In genomic region chr11:125341676-125342075, GRCh38 we compare ENCODE assay signal across 19 cellular contexts.
A peak's percentile ranks its signal among the peaks of the same experiment; 100 is the strongest.
DNase-seq lines count a peak whose midpoint lies in the region; ATAC-seq and TF ChIP-seq lines count a peak whose summit lies in the region.
"Had no signal": no experiment of that assay in that cellular context is flagged by ENCODE, and none has a peak within 500 bp of the region (broad histone marks: within the 10 kb centered on the region; RNA-seq: fewer than 3 reads in every experiment).

No MANE protein-coding gene starts in this region.

- H3K27ac Mint-ChIP-seq in progenitor cell of endocrine pancreas (peak overlapping the region; percentile 94), type B pancreatic cell (no peak overlapping the region)

- H3K4me1 Mint-ChIP-seq in progenitor cell of endocrine pancreas (ENCODE audit: low read depth) (peaks cover 30% of the 10 kb centered on the region), type B pancreatic cell (ENCODE audit: unreplicated experiment) (peaks cover 66% of the 10 kb centered on the region)

- H3K27ac ChIP-seq in coronary artery (no peak overlapping the region), lower lobe of right lung (no peak overlapping the region)
- H3K27ac ChIP-seq: RWPE1 had no signal

- no peaks in the 10 kb centered on the region for H3K9me3 ChIP-seq in lower lobe of right lung
- H3K9me3 ChIP-seq: BE2C, SK-N-SH had no signal

- H3K4me3 ChIP-seq in coronary artery (no peak overlapping the region), lower lobe of right lung (no peak overlapping the region)

- CTCF ChIA-PET in HEK293T (lab: Yijun Ruan, JAX), result interaction anchor here (1.5 kb wide), 1 partner anchor 16 kb away, joined by 3 read pairs; no protein-coding TSS in a partner anchor

- no peaks in the 10 kb centered on the region for H3K9me3 Mint-ChIP-seq in progenitor cell of endocrine pancreas (ENCODE audit: low read depth)
- no peaks in the 10 kb centered on the region for H3K9me3 Mint-ChIP-seq in type B pancreatic cell

- no peaks in the 10 kb centered on the region for H3K4me1 ChIP-seq in lower lobe of right lung
- H3K4me1 ChIP-seq: BE2C had no signal

- H3K4me3 Mint-ChIP-seq in progenitor cell of endocrine pancreas (ENCODE audit: low read depth), result no peak overlapping the region
- H3K4me3 Mint-ChIP-seq in type B pancreatic cell, result peak overlapping the region; percentile 57

- TF ChIP-seq CTCF in coronary artery (IDR thresholded peaks at IDR 0.05), result no peak
- TF ChIP-seq CTCF in lower lobe of right lung (IDR thresholded peaks at IDR 0.05), result no peak
- no peak for TF ChIP-seq CTCF in progenitor cell of endocrine pancreas (IDR thresholded peaks at IDR 0.05; ENCODE audit: unreplicated experiment)
- no peak for TF ChIP-seq CTCF in type B pancreatic cell (conservative IDR thresholded peaks at IDR 0.05)

- peaks cover 3% of the 10 kb centered on the region for H3K27me3 Mint-ChIP-seq in progenitor cell of endocrine pancreas
- peaks cover 21% of the 10 kb centered on the region for H3K27me3 Mint-ChIP-seq in type B pancreatic cell

- no peaks in the 10 kb centered on the region for H3K36me3 ChIP-seq in lower lobe of right lung
- H3K36me3 ChIP-seq: BE2C had no signal

- ATAC-seq in lower lobe of right lung (no peak), HG03354 (IDR thresholded peaks at IDR 0.05; ENCODE audit: poor library complexity, severe bottlenecking, unreplicated experiment) (no peak)

- POLR2A ChIA-PET in HEK293T (lab: Yijun Ruan, JAX), result no interaction called here

- H3K27me3 ChIP-seq in lower lobe of right lung (ENCODE audit: low read depth), result no peaks in the 10 kb centered on the region

- H3K36me3 Mint-ChIP-seq in progenitor cell of endocrine pancreas (ENCODE audit: insufficient read depth) (peaks cover 2% of the 10 kb centered on the region), type B pancreatic cell (no peaks in the 10 kb centered on the region)

- intact Hi-C loops in lower lobe of right lung (cut with DNase I), result loop anchor here (10.0 kb wide), 1 partner anchor 63 kb away; no protein-coding TSS in a partner anchor

- peak; percentile 54 for DNase-seq in coronary artery (ENCODE audit: low spot score)
- DNase-seq in lower lobe of right lung, result peak; percentile 25
- no peak for DNase-seq in progenitor cell of endocrine pancreas (ENCODE audit: low spot score, unreplicated experiment)
- no peak for DNase-seq in type B pancreatic cell (ENCODE audit: extremely low spot score, unreplicated experiment)
- DNase-seq in GM03348 (ENCODE audit: low spot score), result no peak
- no peak for DNase-seq in HEK293T (ENCODE audit: extremely low spot score)
- DNase-seq: BE2C, EL, GF-D8, Kasumi-1, NCI-H1417 treated with DMSO at 0.1 percent for 48 hours, NCI-H187, NCI-H2107, NCI-H2227 treated with DMSO at 0.1 percent for 48 hours, NCI-H510A, SIG-M5, SK-N-SH had no signal

TF ChIP-seq in HEK293T, 16 proteins besides CTCF, POLR2A, EP300 and RAD21:
- TF ChIP-seq NFRKB (IDR thresholded peaks at IDR 0.05), result no peak
- TF ChIP-seq SUZ12 (IDR thresholded peaks at IDR 0.05), result no peak
- TF ChIP-seq TARDBP (IDR thresholded peaks at IDR 0.05), result no peak
- TF ChIP-seq BHLHE40 (IDR thresholded peaks at IDR 0.05; ENCODE audit: borderline replicate concordance), result no peak
- no peak for TF ChIP-seq L3MBTL2 (conservative IDR thresholded peaks at IDR 0.05)
- no peak for TF ChIP-seq SP1 (IDR thresholded peaks at IDR 0.05)
- TF ChIP-seq ZNF384 (IDR thresholded peaks at IDR 0.05), result no peak
- TF ChIP-seq FOXM1 (IDR thresholded peaks at IDR 0.05; ENCODE audit: borderline replicate concordance), result no peak
- TF ChIP-seq HDGF (IDR thresholded peaks at IDR 0.05; ENCODE audit: borderline replicate concordance), result no peak
- TF ChIP-seq LEF1 (IDR thresholded peaks at IDR 0.05; ENCODE audit: borderline replicate concordance), result no peak

Comparison
In these comparisons a context has a peak if more than half of its experiments do, and no peak if none do; other contexts are left out.
1. DNase-seq: peak in coronary artery (single experiment) and lower lobe of right lung (single experiment); none in progenitor cell of endocrine pancreas (single experiment), type B pancreatic cell (single experiment), GM03348 (single experiment) and HEK293T (single experiment).